4 cellular contexts compared by ENCODE assay signal in genomic region chrX:1308917-1309316, GRCh38. TPM values are rescaled to one million over a fixed set of nuclear protein-coding genes. Genes with fewer than 3 reads are reported as not detected.
"Had no signal": no experiment of that assay in that cellular context is flagged by ENCODE, and none has a peak within 500 bp of the region (broad histone marks: within the 10 kb centered on the region; RNA-seq: fewer than 3 reads in every experiment).

No MANE protein-coding gene starts in this region.

RNA-seq across cellular contexts. Expression of gene IL3RA, which starts 27.7 kb away (rescaled TPM):
- total RNA-seq: smooth muscle cell had no signal
- polyA plus RNA-seq: neural cell had no signal

RNA-seq across cellular contexts. Expression of gene CSF2RA, which starts 40.3 kb away (rescaled TPM):
- total RNA-seq: osteocyte, pulmonary artery endothelial cell had no signal
